25 cellular contexts compared by ENCODE assay signal in genomic region chr14:56741325-56741724, GRCh38.
"Had no signal": no experiment of that assay in that cellular context is flagged by ENCODE, and none has a peak within 500 bp of the region (broad histone marks: within the 10 kb centered on the region; RNA-seq: fewer than 3 reads in every experiment).

No MANE protein-coding gene starts in this region.

- H3K27me3 ChIP-seq: brain microvascular endothelial cell, esophagus muscularis mucosa, foreskin keratinocyte, gastrocnemius medialis had no signal

- H3K27ac ChIP-seq: brain microvascular endothelial cell, coronary artery, esophagus muscularis mucosa, foreskin keratinocyte, gastrocnemius medialis had no signal

- H3K9me3 ChIP-seq: esophagus muscularis mucosa, gastrocnemius medialis had no signal

- DNase-seq: activated B cell treated with CpG ODN at 0.5 μM for 24 hours; activated CD4-positive, alpha-beta T cell treated with anti-CD3 and anti-CD28 coated beads for 48 hours; activated CD4-positive, alpha-beta T cell treated with anti-CD3 and anti-CD28 coated beads, Interleukin-2, amount 50 U/mL, for 1 hour; activated CD4-positive, alpha-beta T cell treated with anti-CD3 and anti-CD28 coated beads, Interleukin-2, amount 50 U/mL, for 48 hours; activated CD8-positive, alpha-beta memory T cell treated with anti-CD3 and anti-CD28 coated beads for 24 hours; activated CD8-positive, alpha-beta T cell treated with anti-CD3 and anti-CD28 coated beads for 36 hours; activated effector memory CD4-positive, alpha-beta T cell treated with Interleukin-2 at 50 U/mL for 16 hours; activated gamma-delta T cell treated with Interleukin-2 at 50 U/mL for 16 hours; activated naive CD4-positive, alpha-beta T cell treated with anti-CD3 and anti-CD28 coated beads, Interleukin-2, amount 50 U/mL, for 16 hours; activated naive CD4-positive, alpha-beta T cell treated with Interleukin-2 at 50 U/mL for 16 hours; activated T-cell treated with anti-CD3 and anti-CD28 coated beads, Interleukin-2, amount 50 U/mL, for 4 hours; amniotic stem cell; anterior cingulate cortex; brain microvascular endothelial cell; dermis blood vessel endothelial cell; effector CD4-positive, alpha-beta T cell; effector memory CD8-positive, alpha-beta T cell; erythroblast; foreskin keratinocyte; gastrocnemius medialis; T-helper 2 cell had no signal

- H3K36me3 ChIP-seq: brain microvascular endothelial cell, esophagus muscularis mucosa, gastrocnemius medialis had no signal

- H3K4me1 ChIP-seq: esophagus muscularis mucosa, foreskin keratinocyte, gastrocnemius medialis had no signal

- H3K4me3 ChIP-seq: coronary artery, esophagus muscularis mucosa, gastrocnemius medialis had no signal

- ATAC-seq: activated CD4-positive, CD25-positive, alpha-beta regulatory T cell treated with anti-CD3 and anti-CD28 coated beads, Interleukin-2, amount 50 U/mL, for 24 hours; activated CD8-positive, alpha-beta T cell treated with anti-CD3 and anti-CD28 coated beads for 36 hours; activated T-cell treated with anti-CD3 and anti-CD28 coated beads, Interleukin-2, amount 50 U/mL, for 4 hours; activated T-helper 17 cell treated with anti-CD3 and anti-CD28 coated beads, Interleukin-2, amount 50 U/mL, for 72 hours; effector memory CD8-positive, alpha-beta T cell; foreskin keratinocyte; gastrocnemius medialis had no signal
